ENCODE assay signal across 21 cellular contexts in the genomic region with DNA sequence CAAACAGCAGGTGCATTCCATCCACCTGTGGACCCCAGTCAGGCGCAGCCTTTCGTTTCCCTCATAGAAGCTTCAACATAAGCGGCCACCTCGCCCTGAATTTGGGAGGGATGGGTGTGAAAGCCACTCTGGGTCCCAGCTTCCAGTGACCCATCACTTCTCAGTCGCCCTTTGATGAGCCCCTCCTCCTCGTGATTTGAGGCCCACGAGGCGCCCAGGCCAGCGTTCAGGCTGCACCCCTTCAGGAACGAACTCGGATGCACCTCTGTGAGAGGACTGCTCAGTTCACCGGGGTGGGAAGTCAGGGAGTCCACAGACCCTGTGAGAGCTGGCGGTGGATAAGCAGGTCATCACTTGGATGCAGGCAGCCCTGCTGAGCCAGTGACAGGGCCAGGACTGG.
"Had no signal": no experiment of that assay in that cellular context is flagged by ENCODE, and none has a peak within 500 bp of the region (broad histone marks: within the 10 kb centered on the region; RNA-seq: fewer than 3 reads in every experiment).

No MANE protein-coding gene starts in this region.

- H3K27ac ChIP-seq: epithelial cell of prostate, esophagus muscularis mucosa, gastrocnemius medialis, neural progenitor cell, parathyroid adenoma, psoas muscle, right lobe of liver, skin epidermis, stomach, thoracic aorta, transverse colon had no signal

- H3K4me3 ChIP-seq: esophagus muscularis mucosa, gastrocnemius medialis, neural progenitor cell, psoas muscle, right lobe of liver, skin epidermis, stomach, thoracic aorta, transverse colon had no signal

- H3K27ac Mint-ChIP-seq: dendritic cell treated with granulocyte-macrophage colony-stimulating factor and Interleukin-4, amounts not matched to agents 40 ng/mL and 50 ng/mL, for 4 days; effector memory CD8-positive, alpha-beta T cell; natural killer cell; neural progenitor cell had no signal

- H3K4me1 ChIP-seq: esophagus muscularis mucosa, gastrocnemius medialis, parathyroid adenoma, psoas muscle, right lobe of liver, stomach, transverse colon had no signal

- H3K27me3 ChIP-seq: esophagus muscularis mucosa, gastrocnemius medialis, neural progenitor cell, right lobe of liver, stomach, transverse colon had no signal

- H3K36me3 Mint-ChIP-seq: natural killer cell had no signal

- H3K27me3 Mint-ChIP-seq: dendritic cell treated with granulocyte-macrophage colony-stimulating factor and Interleukin-4, amounts not matched to agents 40 ng/mL and 50 ng/mL, for 4 days had no signal

- H3K9me3 ChIP-seq: esophagus muscularis mucosa, gastrocnemius medialis, psoas muscle, right lobe of liver, thoracic aorta, transverse colon had no signal

- H3K4me3 Mint-ChIP-seq: dendritic cell treated with granulocyte-macrophage colony-stimulating factor and Interleukin-4, amounts not matched to agents 40 ng/mL and 50 ng/mL, for 4 days; effector memory CD8-positive, alpha-beta T cell; natural killer cell; neural progenitor cell had no signal

- DNase-seq: effector memory CD8-positive, alpha-beta T cell; gastrocnemius medialis; islet precursor cell; mammary epithelial cell; natural killer cell; occipital lobe; psoas muscle; retina; right lobe of liver; stimulated activated CD4-positive, alpha-beta T cell treated with anti-CD3 and anti-CD28 coated beads, Interleukin-12 subunit alpha, Interleukin-12 subunit beta, amount 100 ng/mL, for 4 hours; stimulated activated naive CD4-positive, alpha-beta T cell; stomach; substantia nigra; transverse colon had no signal

- H3K4me1 Mint-ChIP-seq: natural killer cell had no signal

- H3K9me3 Mint-ChIP-seq: dendritic cell treated with granulocyte-macrophage colony-stimulating factor and Interleukin-4, amounts not matched to agents 40 ng/mL and 50 ng/mL, for 4 days; effector memory CD8-positive, alpha-beta T cell; natural killer cell had no signal

- ATAC-seq: effector memory CD8-positive, alpha-beta T cell; gastrocnemius medialis; natural killer cell; psoas muscle; right lobe of liver had no signal

- H3K36me3 ChIP-seq: esophagus muscularis mucosa, gastrocnemius medialis, neural progenitor cell, right lobe of liver, stomach, thoracic aorta, transverse colon had no signal
